Comparison of ENCODE assay signal across 21 cellular contexts in genomic region chr1:115462677-115463076, GRCh38.
A peak's percentile ranks its signal among the peaks of the same experiment; 100 is the strongest.
DNase-seq lines count a peak whose midpoint lies in the region; ATAC-seq and TF ChIP-seq lines count a peak whose summit lies in the region.
"Had no signal": no experiment of that assay in that cellular context is flagged by ENCODE, and none has a peak within 500 bp of the region (broad histone marks: within the 10 kb centered on the region; RNA-seq: fewer than 3 reads in every experiment).

No MANE protein-coding gene starts in this region.

- no peaks in the 10 kb centered on the region for H4K20me1 ChIP-seq in SU-DHL-6 (ENCODE audit: low read depth, low read length)

- H3K9ac ChIP-seq in SU-DHL-6 (ENCODE audit: low read length) = no peak overlapping the region
- H3K9ac ChIP-seq: SK-N-SH had no signal

- no peaks in the 10 kb centered on the region for H3K36me3 Mint-ChIP-seq in activated naive CD8-positive, alpha-beta T cell treated with anti-CD3 and anti-CD28 coated beads, Interleukin-2, amount 10 ng/mL, durations not matched to agents 7 days and 5 days
- no peaks in the 10 kb centered on the region for H3K36me3 Mint-ChIP-seq in activated naive CD8-positive, alpha-beta T cell treated with anti-CD3 and anti-CD28 coated beads, Interleukin-2, amount 50 U/mL, for 24 hours (ENCODE audit: low read depth)
- H3K36me3 Mint-ChIP-seq: CD4-positive, alpha-beta memory T cell had no signal

- H3K27ac Mint-ChIP-seq in activated naive CD8-positive, alpha-beta T cell treated with anti-CD3 and anti-CD28 coated beads, Interleukin-2, amount 10 ng/mL, durations not matched to agents 7 days and 5 days = no peak overlapping the region
- H3K27ac Mint-ChIP-seq in activated naive CD8-positive, alpha-beta T cell treated with anti-CD3 and anti-CD28 coated beads, Interleukin-2, amount 50 U/mL, for 24 hours = no peak overlapping the region
- H3K27ac Mint-ChIP-seq: CD4-positive, alpha-beta memory T cell had no signal

- no peaks in the 10 kb centered on the region for H3K9me2 ChIP-seq in SU-DHL-6 (replicated peaks; ENCODE audit: insufficient read depth, low read length)
- H3K9me2 ChIP-seq: SK-N-SH had no signal

- peak overlapping the region; percentile 55 for H2AFZ ChIP-seq in SU-DHL-6 (ENCODE audit: low read depth, low read length, severe bottlenecking)

- H3F3A ChIP-seq in SU-DHL-6 (ENCODE audit: insufficient read depth) = no peaks in the 10 kb centered on the region

- H3K4me1 Mint-ChIP-seq in activated naive CD8-positive, alpha-beta T cell treated with anti-CD3 and anti-CD28 coated beads, Interleukin-2, amount 10 ng/mL, durations not matched to agents 7 days and 5 days = no peaks in the 10 kb centered on the region
- H3K4me1 Mint-ChIP-seq in activated naive CD8-positive, alpha-beta T cell treated with anti-CD3 and anti-CD28 coated beads, Interleukin-2, amount 50 U/mL, for 24 hours = no peaks in the 10 kb centered on the region
- H3K4me1 Mint-ChIP-seq: CD4-positive, alpha-beta memory T cell had no signal

- no peak overlapping the region for H3K4me3 ChIP-seq in SU-DHL-6 (ENCODE audit: insufficient read depth, low read length, poor library complexity, severe bottlenecking)
- H3K4me3 ChIP-seq: MG63, Peyer's patch had no signal

- no peaks in the 10 kb centered on the region for H3K27me3 Mint-ChIP-seq in activated naive CD8-positive, alpha-beta T cell treated with anti-CD3 and anti-CD28 coated beads, Interleukin-2, amount 10 ng/mL, durations not matched to agents 7 days and 5 days
- no peaks in the 10 kb centered on the region for H3K27me3 Mint-ChIP-seq in activated naive CD8-positive, alpha-beta T cell treated with anti-CD3 and anti-CD28 coated beads, Interleukin-2, amount 50 U/mL, for 24 hours

- no peaks in the 10 kb centered on the region for H3K9me3 Mint-ChIP-seq in activated naive CD8-positive, alpha-beta T cell treated with anti-CD3 and anti-CD28 coated beads, Interleukin-2, amount 10 ng/mL, durations not matched to agents 7 days and 5 days
- H3K9me3 Mint-ChIP-seq in activated naive CD8-positive, alpha-beta T cell treated with anti-CD3 and anti-CD28 coated beads, Interleukin-2, amount 50 U/mL, for 24 hours = no peaks in the 10 kb centered on the region
- H3K9me3 Mint-ChIP-seq: CD4-positive, alpha-beta memory T cell had no signal

- ATAC-seq in activated naive CD8-positive, alpha-beta T cell treated with anti-CD3 and anti-CD28 coated beads, Interleukin-2, amount 10 ng/mL, durations not matched to agents 7 days and 5 days (ENCODE audit: low read depth) = peak; percentile 72
- ATAC-seq in activated naive CD8-positive, alpha-beta T cell treated with anti-CD3 and anti-CD28 coated beads, Interleukin-2, amount 50 U/mL, for 24 hours = no peak

- H3K36me3 ChIP-seq in KOPT-K1 (ENCODE audit: insufficient read depth, low read length) (no peaks in the 10 kb centered on the region), SU-DHL-6 (ENCODE audit: low read length) (no peaks in the 10 kb centered on the region)
- H3K36me3 ChIP-seq: MG63, Peyer's patch had no signal

- peak overlapping the region; percentile 6 for H3K4me2 ChIP-seq in SU-DHL-6 (ENCODE audit: low read depth, low read length, poor library complexity, severe bottlenecking)
- H3K4me2 ChIP-seq: SK-N-SH had no signal

- H3K27me3 ChIP-seq in SU-DHL-6 (ENCODE audit: low read length) = no peaks in the 10 kb centered on the region
- H3K27me3 ChIP-seq: MG63, Peyer's patch had no signal

- H3K27ac ChIP-seq in KOPT-K1 (ENCODE audit: low read depth, low read length, poor library complexity, severe bottlenecking) (peak overlapping the region; percentile 26), SU-DHL-6 (ENCODE audit: low read depth, low read length) (no peak overlapping the region)
- H3K27ac ChIP-seq: HL-60, Peyer's patch had no signal

- H3K4me3 Mint-ChIP-seq in activated naive CD8-positive, alpha-beta T cell treated with anti-CD3 and anti-CD28 coated beads, Interleukin-2, amount 10 ng/mL, durations not matched to agents 7 days and 5 days = no peak overlapping the region
- H3K4me3 Mint-ChIP-seq in activated naive CD8-positive, alpha-beta T cell treated with anti-CD3 and anti-CD28 coated beads, Interleukin-2, amount 50 U/mL, for 24 hours = no peak overlapping the region
- H3K4me3 Mint-ChIP-seq: CD4-positive, alpha-beta memory T cell had no signal

- POLR2A ChIA-PET in activated naive CD8-positive, alpha-beta T cell treated with anti-CD3 and anti-CD28 coated beads, Interleukin-2, amount 10 ng/mL, durations not matched to agents 7 days and 5 days (lab: Charles Lee) = no interaction called here

- TF ChIP-seq CTCF in SU-DHL-6 (IDR thresholded peaks at IDR 0.05; ENCODE audit: insufficient read depth, low read length, poor library complexity, severe bottlenecking) = no peak

- H3K79me2 ChIP-seq in SU-DHL-6 (ENCODE audit: insufficient read depth, low read length) = no peaks in the 10 kb centered on the region

- H3K9me3 ChIP-seq in KOPT-K1 (ENCODE audit: insufficient read depth, low read length, poor library complexity, severe bottlenecking) (no peaks in the 10 kb centered on the region), SU-DHL-6 (ENCODE audit: insufficient read depth, low read length) (no peaks in the 10 kb centered on the region)
- H3K9me3 ChIP-seq: MG63, Peyer's patch, SK-N-SH had no signal

- no peak for DNase-seq in activated naive CD8-positive, alpha-beta T cell treated with anti-CD3 and anti-CD28 coated beads, Interleukin-2, amount 10 ng/mL, durations not matched to agents 7 days and 5 days
- no peak for DNase-seq in activated naive CD8-positive, alpha-beta T cell treated with anti-CD3 and anti-CD28 coated beads, Interleukin-2, amount 50 U/mL, for 24 hours
- DNase-seq in SHP77 treated with DMSO at 0.1 percent for 48 hours (lab: John Stamatoyannopoulos, UW) = no peak
- DNase-seq in midbrain (lab: John Stamatoyannopoulos, UW) = no peak
- no peak for DNase-seq in NCI-H82 (lab: John Stamatoyannopoulos, UW)
- DNase-seq: 8988T; CD4-positive, alpha-beta memory T cell; DMS79; MG63; NCI-H2081 treated with DMSO at 0.1 percent for 48 hours; NCI-H2171; NCI-H226; NCI-H510A; NCI-H69; OCI-M1; Peyer's patch; SIG-M5; SK-N-SH had no signal
